In the genomic region with DNA sequence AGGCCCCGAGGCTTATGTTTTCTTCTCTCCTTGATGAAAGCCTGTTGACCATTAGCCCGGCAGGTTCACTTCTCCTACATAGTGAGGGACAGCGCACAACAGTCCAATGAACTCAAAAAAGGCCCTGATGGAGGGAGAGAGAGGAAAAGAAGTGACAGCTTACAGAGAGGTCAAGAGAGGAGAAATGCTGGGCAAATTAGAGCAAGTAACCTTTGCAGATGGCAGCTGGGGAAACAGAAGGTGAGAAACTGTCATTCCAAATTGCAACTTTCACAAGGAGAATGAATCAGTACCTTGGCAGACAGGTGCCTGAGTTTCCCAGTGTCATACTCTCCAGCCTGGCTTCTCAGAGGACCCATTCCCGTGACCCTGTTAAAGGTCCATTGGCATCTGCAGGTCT, we compare ENCODE assay signal across 29 cellular contexts.
"Had no signal": no experiment of that assay in that cellular context is flagged by ENCODE, and none has a peak within 500 bp of the region (broad histone marks: within the 10 kb centered on the region; RNA-seq: fewer than 3 reads in every experiment).

No MANE protein-coding gene starts in this region.

- H3K9ac ChIP-seq: neural progenitor cell, parathyroid adenoma had no signal

- H3K36me3 Mint-ChIP-seq: natural killer cell; neural progenitor cell; stimulated activated memory B cell treated with anti-CD40 and anti-IgM and Interleukin-4, amounts not matched to agents 10 μg/mL and 1 μg/mL and 100 μg/mL, for 72 hours; type B pancreatic cell had no signal

- H3K4me1 Mint-ChIP-seq: natural killer cell; nephron; stimulated activated memory B cell treated with anti-CD40 and anti-IgM and Interleukin-4, amounts not matched to agents 10 μg/mL and 1 μg/mL and 100 μg/mL, for 72 hours; stimulated activated naive CD8-positive, alpha-beta T cell treated with anti-CD3 and anti-CD28 coated beads, Interleukin-15, amount 100 ng/mL, for 72 hours had no signal

- H3K9me3 Mint-ChIP-seq: nephron; neural progenitor cell; stimulated activated memory B cell treated with anti-CD40 and anti-IgM and Interleukin-4, amounts not matched to agents 10 μg/mL and 1 μg/mL and 100 μg/mL, for 72 hours; stimulated activated naive CD8-positive, alpha-beta T cell treated with anti-CD3 and anti-CD28 coated beads, Interleukin-15, amount 100 ng/mL, for 72 hours; type B pancreatic cell had no signal

- H3K4me3 ChIP-seq: neural progenitor cell, ovary, psoas muscle, right lobe of liver, sigmoid colon, suprapubic skin, testis, tibial artery, transverse colon, upper lobe of right lung, uterus had no signal

- H3K4me1 ChIP-seq: parathyroid adenoma, psoas muscle, right lobe of liver, sigmoid colon, suprapubic skin, testis, tibial artery, transverse colon, upper lobe of right lung, uterus had no signal

- H3K27ac Mint-ChIP-seq: natural killer cell; nephron; neural progenitor cell; progenitor cell of endocrine pancreas; stimulated activated memory B cell treated with anti-CD40 and anti-IgM and Interleukin-4, amounts not matched to agents 10 μg/mL and 1 μg/mL and 100 μg/mL, for 72 hours; stimulated activated naive CD8-positive, alpha-beta T cell treated with anti-CD3 and anti-CD28 coated beads, Interleukin-15, amount 100 ng/mL, for 72 hours; type B pancreatic cell had no signal

- H3K27me3 ChIP-seq: neural progenitor cell, ovary, right lobe of liver, sigmoid colon, suprapubic skin, testis, tibial artery, transverse colon, upper lobe of right lung, uterus had no signal

- H3K9me3 ChIP-seq: ovary, psoas muscle, right lobe of liver, sigmoid colon, suprapubic skin, testis, tibial artery, transverse colon, upper lobe of right lung, uterus had no signal

- H3K4me3 Mint-ChIP-seq: natural killer cell; nephron; neural progenitor cell; stimulated activated memory B cell treated with anti-CD40 and anti-IgM and Interleukin-4, amounts not matched to agents 10 μg/mL and 1 μg/mL and 100 μg/mL, for 72 hours; stimulated activated naive CD8-positive, alpha-beta T cell treated with anti-CD3 and anti-CD28 coated beads, Interleukin-15, amount 100 ng/mL, for 72 hours; type B pancreatic cell had no signal

- ATAC-seq: natural killer cell; psoas muscle; right cardiac atrium; right lobe of liver; stimulated activated memory B cell treated with anti-CD40 and anti-IgM and Interleukin-4, amounts not matched to agents 10 μg/mL and 1 μg/mL and 100 μg/mL, for 72 hours; stimulated activated naive CD8-positive, alpha-beta T cell treated with anti-CD3 and anti-CD28 coated beads, Interleukin-15, amount 100 ng/mL, for 72 hours; stimulated activated naive CD8-positive, alpha-beta T cell treated with anti-CD3 and anti-CD28 coated beads, Interleukin-15, Interleukin-2, amounts not matched to agents 100 U/mL and 50 U/mL, for 24 hours; upper lobe of right lung had no signal

- DNase-seq: natural killer cell; occipital lobe; ovary; posterior cingulate gyrus; psoas muscle; right cardiac atrium; right lobe of liver; sigmoid colon; small intestine; stimulated activated CD4-positive, alpha-beta T cell treated with anti-CD3 and anti-CD28 coated beads, Interleukin-1b, Interleukin-23, amount 100 ng/mL, for 48 hours; stimulated activated CD4-positive, alpha-beta T cell treated with anti-CD3 and anti-CD28 coated beads, Interleukin-4, amount 100 ng/mL, for 1 hour; stimulated activated CD4-positive, alpha-beta T cell treated with anti-CD3 and anti-CD28 coated beads, Interleukin-4, amount 100 ng/mL, for 4 hours; stimulated activated CD8-positive, alpha-beta memory T cell treated with anti-CD3 and anti-CD28 coated beads, Interleukin-4, amount 100 ng/mL, for 48 hours; stimulated activated naive CD4-positive, alpha-beta T cell; stimulated activated naive CD8-positive, alpha-beta T cell treated with anti-CD3 and anti-CD28 coated beads, Interleukin-15, amount 100 ng/mL, for 72 hours; stimulated activated naive CD8-positive, alpha-beta T cell treated with anti-CD3 and anti-CD28 coated beads, Interleukin-15, Interleukin-2, amounts not matched to agents 100 U/mL and 50 U/mL, for 24 hours; substantia nigra; testis; tibial artery; transverse colon; upper lobe of right lung; uterus had no signal

- H3K27me3 Mint-ChIP-seq: progenitor cell of endocrine pancreas; stimulated activated memory B cell treated with anti-CD40 and anti-IgM and Interleukin-4, amounts not matched to agents 10 μg/mL and 1 μg/mL and 100 μg/mL, for 72 hours; stimulated activated naive CD8-positive, alpha-beta T cell treated with anti-CD3 and anti-CD28 coated beads, Interleukin-15, amount 100 ng/mL, for 72 hours had no signal

- H3K27ac ChIP-seq: neural progenitor cell, ovary, parathyroid adenoma, psoas muscle, right lobe of liver, sigmoid colon, suprapubic skin, testis, tibial artery, transverse colon, upper lobe of right lung, uterus had no signal

- H3K36me3 ChIP-seq: neural progenitor cell, ovary, right lobe of liver, sigmoid colon, suprapubic skin, tibial artery, transverse colon, upper lobe of right lung, uterus had no signal
